ENCODE assay signal across 1 cellular context in genomic region chr1:109262231-109263010, GRCh38.
TF ChIP-seq lines count a peak whose summit lies in the region.

No MANE protein-coding gene starts in this region.

TF ChIP-seq in H1, 55 proteins besides CTCF, POLR2A, EP300 and RAD21:
- TF ChIP-seq CHD2 (IDR thresholded peaks at IDR 0.05; ENCODE audit: low read length) (no peak), NRF1 (IDR thresholded peaks at IDR 0.05; ENCODE audit: low read depth, low read length) (no peak), ATF2 (IDR thresholded peaks at IDR 0.05; ENCODE audit: low read length) (no peak), TAF7 (optimal IDR thresholded peaks at IDR 0.05; ENCODE audit: borderline replicate concordance, low read depth, low read length) (no peak), ATF3 (IDR thresholded peaks at IDR 0.05; ENCODE audit: insufficient read depth, low read depth, low read length) (no peak), POLR2AphosphoS5 (IDR thresholded peaks at IDR 0.05; ENCODE audit: low read depth, low read length) (no peak), CHD7 (IDR thresholded peaks at IDR 0.05; ENCODE audit: insufficient replicate concordance, low read length) (no peak), YY1 (IDR thresholded peaks at IDR 0.05; ENCODE audit: low read depth, low read length) (no peak), BACH1 (IDR thresholded peaks at IDR 0.05; ENCODE audit: low read length) (no peak), SIRT6 (IDR thresholded peaks at IDR 0.05; ENCODE audit: low read length) (no peak), ASH2L (IDR thresholded peaks at IDR 0.05; ENCODE audit: low read length) (no peak), MAFK (IDR thresholded peaks at IDR 0.05; ENCODE audit: low read depth, low read length) (no peak), MAX (IDR thresholded peaks at IDR 0.05) (no peak), RBBP5 (IDR thresholded peaks at IDR 0.05; ENCODE audit: borderline replicate concordance, low read depth, low read length) (no peak), ZNF274 (IDR thresholded peaks at IDR 0.05; ENCODE audit: borderline replicate concordance, extremely low read depth, low read length) (no peak), USF2 (IDR thresholded peaks at IDR 0.05; ENCODE audit: low read length) (no peak)
TF ChIP-seq in H1: peak in this region for 0.
